In genomic region chr16:258091-258490, GRCh38 we compare ENCODE assay signal across 7 cellular contexts. TPM values are rescaled to one million over a fixed set of nuclear protein-coding genes. Genes with fewer than 3 reads are reported as not detected.
"Had no signal": no experiment of that assay in that cellular context is flagged by ENCODE, and none has a peak within 500 bp of the region (broad histone marks: within the 10 kb centered on the region; RNA-seq: fewer than 3 reads in every experiment).

No MANE protein-coding gene starts in this region.

RNA-seq across cellular contexts. Expression of gene ARHGDIG, which starts 22.3 kb away (rescaled TPM):
- total RNA-seq: subcutaneous adipose tissue, suprapubic skin, thoracic aorta, thyroid gland, tibial nerve, ureter, vagina had no signal

RNA-seq across cellular contexts. Expression of gene PDIA2, which starts 24.9 kb away (rescaled TPM):
- total RNA-seq: suprapubic skin, ureter, vagina had no signal
